27 cellular contexts compared by ENCODE assay signal in the genomic region with DNA sequence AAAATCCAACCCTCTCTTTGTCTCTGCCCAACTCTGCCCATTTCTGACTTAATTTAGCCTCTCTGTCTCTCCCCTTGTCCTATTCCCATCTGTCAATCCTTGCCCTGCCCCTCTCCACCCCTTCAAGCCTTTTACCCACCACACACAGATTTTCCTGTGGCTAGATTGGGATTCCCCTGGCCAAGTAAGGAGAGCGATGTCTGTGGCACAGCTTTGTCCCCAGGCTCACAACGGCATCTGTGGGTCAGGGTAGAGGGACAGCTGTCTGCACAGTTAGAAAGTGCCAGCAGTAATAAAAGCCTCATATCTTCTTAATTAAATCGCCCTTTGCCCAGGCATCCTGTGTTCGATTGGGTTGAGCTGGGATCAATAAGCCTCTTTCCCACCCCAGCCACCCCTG. TPM values are rescaled to one million over a fixed set of nuclear protein-coding genes. Genes with fewer than 3 reads are reported as not detected.
"Had no signal": no experiment of that assay in that cellular context is flagged by ENCODE, and none has a peak within 500 bp of the region (broad histone marks: within the 10 kb centered on the region; RNA-seq: fewer than 3 reads in every experiment).

No MANE protein-coding gene starts in this region.

- ATAC-seq: natural killer cell; psoas muscle; right lobe of liver; stimulated activated naive B cell treated with anti-CD40 and anti-IgM and Interleukin-4, amounts not matched to agents 10 μg/mL and 1 μg/mL and 100 μg/mL, for 72 hours; stimulated activated naive CD8-positive, alpha-beta T cell treated with anti-CD3 and anti-CD28 coated beads, Interleukin-15, amount 100 ng/mL, for 72 hours had no signal

- H3K36me3 Mint-ChIP-seq: natural killer cell had no signal

- FAIRE-seq: frontal cortex had no signal

- H3K9me3 ChIP-seq: psoas muscle, right lobe of liver, testis, tibial nerve had no signal

- DNase-seq: effector CD4-positive, alpha-beta T cell; endodermal cell; mesendoderm; natural killer cell; retina; right lobe of liver; stimulated activated CD4-positive, alpha-beta T cell treated with anti-CD3 and anti-CD28 coated beads, Interleukin-2, amount 100 ng/mL, for 24 hours; stimulated activated CD4-positive, alpha-beta T cell treated with anti-CD3 and anti-CD28 coated beads, Interleukin-4, amount 100 ng/mL, for 4 hours; stimulated activated naive B cell treated with anti-CD40 and anti-IgM and Interleukin-4, amounts not matched to agents 10 μg/mL and 1 μg/mL and 100 μg/mL, for 72 hours; stimulated activated naive CD8-positive, alpha-beta T cell treated with anti-CD3 and anti-CD28 coated beads, Interleukin-15, amount 100 ng/mL, for 72 hours; testis had no signal

- H3K27me3 ChIP-seq: testis had no signal

- H3K27ac ChIP-seq: cardiac muscle cell, coronary artery, psoas muscle, right lobe of liver, skin epidermis, testis, tibial nerve had no signal

- H3K9me3 Mint-ChIP-seq: natural killer cell; stimulated activated naive CD8-positive, alpha-beta T cell treated with anti-CD3 and anti-CD28 coated beads, Interleukin-15, amount 100 ng/mL, for 72 hours had no signal

- H3K36me3 ChIP-seq: cardiac muscle cell, right lobe of liver, tibial nerve had no signal

- H3K27ac Mint-ChIP-seq: endodermal cell; natural killer cell; stimulated activated naive CD8-positive, alpha-beta T cell treated with anti-CD3 and anti-CD28 coated beads, Interleukin-15, amount 100 ng/mL, for 72 hours had no signal

- H3K4me3 ChIP-seq: cardiac muscle cell, coronary artery, psoas muscle, right lobe of liver, skin epidermis, testis, tibial nerve had no signal

RNA-seq across cellular contexts. Expression of a gene that starts 1.3 kb away (rescaled TPM):
- total RNA-seq: cardiac muscle cell, dermis microvascular lymphatic vessel endothelial cell, endodermal cell, kidney epithelial cell, liver, lung microvascular endothelial cell, natural killer cell, omental fat pad, right lobe of liver, subcutaneous adipose tissue, tibial nerve, ureter had no signal
- polyA plus RNA-seq: fibroblast of lung had no signal

RNA-seq across cellular contexts. Expression of a gene that starts 13.9 kb away (rescaled TPM):
- total RNA-seq: cardiac muscle cell, chondrocyte, dermis microvascular lymphatic vessel endothelial cell, endodermal cell, fibroblast of lung, frontal cortex, kidney epithelial cell, liver, lung microvascular endothelial cell, natural killer cell, omental fat pad, right lobe of liver, subcutaneous adipose tissue, tibial nerve, ureter had no signal
- polyA plus RNA-seq: cardiac muscle cell, esophagus, fibroblast of lung, liver had no signal
